ENCODE assay signal across 9 cellular contexts in the genomic region with DNA sequence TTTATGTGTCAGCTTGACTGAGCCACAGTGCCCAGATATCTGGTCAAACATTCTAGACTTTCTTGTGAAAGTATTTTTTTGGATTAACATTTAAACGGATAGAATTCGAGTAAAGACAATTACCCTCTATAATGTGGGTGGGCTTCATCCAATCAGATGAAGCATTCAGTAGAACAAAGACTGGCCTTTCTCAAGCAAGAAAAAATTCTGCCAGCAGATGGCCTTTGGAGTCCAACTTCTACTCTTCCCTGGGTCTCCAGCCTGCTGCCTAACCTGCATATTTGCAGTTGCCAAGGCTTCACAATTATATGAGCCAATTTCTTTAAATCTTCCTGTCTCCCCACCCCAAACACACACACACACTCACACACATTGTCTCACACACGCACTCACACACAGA.
DNase-seq lines count a peak whose midpoint lies in the region; ATAC-seq, FAIRE-seq and TF ChIP-seq lines count a peak whose summit lies in the region.
"Had no signal": no experiment of that assay in that cellular context is flagged by ENCODE, and none has a peak within 500 bp of the region (broad histone marks: within the 10 kb centered on the region; RNA-seq: fewer than 3 reads in every experiment).

No MANE protein-coding gene starts in this region.

- in situ Hi-C loops in SK-MEL-5 (cut with HindIII; ENCODE audit: low pct_unique_long_range_greater_than_20kb, low sequenced_read_pairs) = no loop called here

- peak; percentile 16 for TF ChIP-seq CTCF in lower lobe of right lung (IDR thresholded peaks at IDR 0.05)

- H3K4me1 Mint-ChIP-seq in activated CD8-positive, alpha-beta memory T cell treated with anti-CD3 and anti-CD28 coated beads, Interleukin-2, amount 10 ng/mL, durations not matched to agents 7 days and 5 days = no peaks in the 10 kb centered on the region

- H3K27me3 ChIP-seq in lower lobe of right lung (ENCODE audit: low read depth) = no peaks in the 10 kb centered on the region

- no peak overlapping the region for H3K4me3 ChIP-seq in lower lobe of right lung

- FAIRE-seq in frontal cortex (lab: Jason Lieb, UNC) = no peak

- no peak overlapping the region for H3K27ac ChIP-seq in lower lobe of right lung

- no peak for ATAC-seq in lower lobe of right lung
- ATAC-seq in activated CD8-positive, alpha-beta memory T cell treated with anti-CD3 and anti-CD28 coated beads, Interleukin-2, amount 10 ng/mL, durations not matched to agents 7 days and 5 days = no peak
- ATAC-seq: activated CD4-positive, CD25-positive, alpha-beta regulatory T cell treated with anti-CD3 and anti-CD28 coated beads, Interleukin-2, amount 50 U/mL, for 24 hours had no signal

- no peaks in the 10 kb centered on the region for H3K36me3 ChIP-seq in lower lobe of right lung

- H3K36me3 Mint-ChIP-seq in activated CD8-positive, alpha-beta memory T cell treated with anti-CD3 and anti-CD28 coated beads, Interleukin-2, amount 10 ng/mL, durations not matched to agents 7 days and 5 days = no peaks in the 10 kb centered on the region

- CTCF ChIA-PET in activated CD8-positive, alpha-beta memory T cell treated with anti-CD3 and anti-CD28 coated beads, Interleukin-2, amount 10 ng/mL, durations not matched to agents 7 days and 5 days (lab: Charles Lee) = no interaction called here

- no peak overlapping the region for H3K4me3 Mint-ChIP-seq in activated CD8-positive, alpha-beta memory T cell treated with anti-CD3 and anti-CD28 coated beads, Interleukin-2, amount 10 ng/mL, durations not matched to agents 7 days and 5 days

- intact Hi-C loops in lower lobe of right lung (cut with DNase I) = no loop called here

- peaks cover 18% of the 10 kb centered on the region for H3K27me3 Mint-ChIP-seq in activated CD8-positive, alpha-beta memory T cell treated with anti-CD3 and anti-CD28 coated beads, Interleukin-2, amount 10 ng/mL, durations not matched to agents 7 days and 5 days

- peaks cover 7% of the 10 kb centered on the region for H3K9me3 ChIP-seq in lower lobe of right lung

- DNase-seq in NCI-H2171 treated with DMSO at 0.1 percent for 48 hours (lab: John Stamatoyannopoulos, UW) (peak; percentile 30), NCI-H2171 (lab: John Stamatoyannopoulos, UW) (no peak), LoVo (ENCODE audit: low spot score) (peak; percentile 48), SK-MEL-5 (ENCODE audit: low read depth, low spot score) (peak; percentile 80), lower lobe of right lung (no peak), frontal cortex (ENCODE audit: low spot score in 2 of 2) (no peak), medulla oblongata (ENCODE audit: extremely low spot score) (no peak)
- DNase-seq in activated CD8-positive, alpha-beta memory T cell treated with anti-CD3 and anti-CD28 coated beads, Interleukin-2, amount 10 ng/mL, durations not matched to agents 7 days and 5 days = no peak

- no peaks in the 10 kb centered on the region for H3K9me3 Mint-ChIP-seq in activated CD8-positive, alpha-beta memory T cell treated with anti-CD3 and anti-CD28 coated beads, Interleukin-2, amount 10 ng/mL, durations not matched to agents 7 days and 5 days (ENCODE audit: low read depth)

- no peaks in the 10 kb centered on the region for H3K4me1 ChIP-seq in lower lobe of right lung

- no peak overlapping the region for H3K27ac Mint-ChIP-seq in activated CD8-positive, alpha-beta memory T cell treated with anti-CD3 and anti-CD28 coated beads, Interleukin-2, amount 10 ng/mL, durations not matched to agents 7 days and 5 days

Comparison
In these comparisons a context has a peak if more than half of its experiments do, and no peak if none do; other contexts are left out.
1. DNase-seq: peak in NCI-H2171 treated with DMSO at 0.1 percent for 48 hours (single experiment), LoVo (single experiment) and SK-MEL-5 (single experiment); none in NCI-H2171 (single experiment), lower lobe of right lung (single experiment), activated CD8-positive, alpha-beta memory T cell treated with anti-CD3 and anti-CD28 coated beads, Interleukin-2, amount 10 ng/mL, durations not matched to agents 7 days and 5 days (single experiment), frontal cortex (0 of 2) and medulla oblongata (single experiment).